ENCODE assay signal across 1 cellular context in genomic region chr12:117080707-117081141, GRCh38.
A peak's percentile ranks its signal among the peaks of the same experiment; 100 is the strongest.
TF ChIP-seq lines count a peak whose summit lies in the region.

No MANE protein-coding gene starts in this region.

TF ChIP-seq in H1, 55 proteins besides CTCF, POLR2A, EP300 and RAD21:
- TF ChIP-seq CREB1 (IDR thresholded peaks at IDR 0.05) (peak; percentile 72), SAP30 (IDR thresholded peaks at IDR 0.05; ENCODE audit: insufficient read depth, insufficient replicate concordance, low read length) (no peak), RFX5 (IDR thresholded peaks at IDR 0.05; ENCODE audit: borderline replicate concordance, low read depth, low read length) (peak; percentile 92), TAF1 (IDR thresholded peaks at IDR 0.05; ENCODE audit: low read depth, low read length) (no peak), RXRA (IDR thresholded peaks at IDR 0.05; ENCODE audit: insufficient read depth, low read depth, low read length) (no peak)
